ENCODE assay signal across 8 cellular contexts in the genomic region with DNA sequence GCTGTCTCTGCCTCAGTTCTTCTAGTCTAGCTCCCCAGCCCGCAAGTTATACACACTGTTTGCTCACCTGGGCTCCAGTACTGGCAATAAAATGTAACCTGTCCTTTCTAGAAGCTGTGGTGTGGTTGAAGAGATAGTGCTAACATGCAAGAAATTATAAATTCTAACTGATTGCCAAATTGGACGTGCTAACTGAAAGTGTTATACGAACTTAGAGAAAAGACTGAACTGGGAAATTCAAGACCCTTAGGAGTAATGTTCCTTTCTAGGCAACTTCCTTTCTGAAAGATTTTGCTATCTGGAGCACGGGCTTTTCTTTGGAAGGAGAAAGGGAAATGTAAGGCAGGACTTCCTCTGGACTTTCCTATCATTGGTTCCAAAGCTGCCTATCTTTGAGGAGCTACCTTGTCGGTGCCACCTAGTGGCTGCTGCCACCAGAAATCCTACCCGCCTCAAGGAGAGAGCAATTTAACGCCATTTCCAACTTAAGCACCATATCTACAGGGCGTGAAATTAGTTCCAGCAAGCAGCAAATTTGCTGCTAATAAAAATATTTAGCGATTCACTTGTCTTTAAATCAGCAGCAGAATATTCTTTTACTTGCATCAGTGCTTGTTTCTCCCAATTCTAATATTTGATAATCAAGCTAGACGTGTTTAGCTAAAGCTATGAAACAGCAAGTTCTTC. TPM values are rescaled to one million over a fixed set of nuclear protein-coding genes. Genes with fewer than 3 reads are reported as not detected.
DNase-seq lines count a peak whose midpoint lies in the region; ATAC-seq and TF ChIP-seq lines count a peak whose summit lies in the region.

No MANE protein-coding gene starts in this region.

- H3K27ac ChIP-seq in vagina, result no peak overlapping the region

- intact Hi-C loops in vagina (cut with DNase I), result no loop called here

- H3K4me1 ChIP-seq in NT2/D1 (ENCODE audit: insufficient read depth, insufficient read length) (no peaks in the 10 kb centered on the region), vagina (no peaks in the 10 kb centered on the region)

- DNase-seq in A172 (ENCODE audit: low spot score) (peak; percentile 80), GM12864 (ENCODE audit: low read depth) (peak; percentile 44), NT2/D1 (ENCODE audit: low read depth, low spot score) (peak; percentile 64), amniotic epithelial cell (ENCODE audit: low read depth) (peak; percentile 80), iPS-NIHi7 (ENCODE audit: extremely low spot score) (peak; percentile 77), vagina (ENCODE audit: extremely low spot score in 2 of 2) (no peak)
- peak; percentile 42 for DNase-seq in stimulated activated CD4-positive, alpha-beta T cell treated with anti-CD3 and anti-CD28 coated beads, Interleukin-4, amount 100 ng/mL, for 24 hours

- peak; percentile 75 for ATAC-seq in HG03135 (IDR thresholded peaks at IDR 0.05; ENCODE audit: unreplicated experiment)

- TF ChIP-seq CTCF in GM12864 (IDR thresholded peaks at IDR 0.05; ENCODE audit: low read depth, low read length, missing control alignments) (peak; percentile 65), vagina (IDR thresholded peaks at IDR 0.05) (peak in 1 of 3 experiments; percentile 7)

- H3K9ac ChIP-seq in NT2/D1 (ENCODE audit: insufficient read length, low read depth), result no peak overlapping the region

- H3K9me3 ChIP-seq in NT2/D1 (ENCODE audit: insufficient read depth, low read length) (0 out of 2 replicates have a peak, but pooled peaks cover 3% of the 10 kb centered on the region), vagina (no peaks in the 10 kb centered on the region)

- TF ChIP-seq POLR2A in vagina (IDR thresholded peaks at IDR 0.05), result no peak

- no peak overlapping the region for H3K4me3 ChIP-seq in GM12864 (ENCODE audit: low read depth, low read length)
- no peak overlapping the region for H3K4me3 ChIP-seq in NT2/D1 (ENCODE audit: insufficient read length, low read depth)
- H3K4me3 ChIP-seq in vagina, result no peak overlapping the region

- H3K36me3 ChIP-seq in NT2/D1 (ENCODE audit: insufficient read depth, insufficient read length, low read length) (no peaks in the 10 kb centered on the region), vagina (no peaks in the 10 kb centered on the region)

- H3K27me3 ChIP-seq in NT2/D1 (ENCODE audit: insufficient read depth, insufficient read length) (no peaks in the 10 kb centered on the region), vagina (no peaks in the 10 kb centered on the region)

RNA-seq across cellular contexts. Expression of a gene that starts 12.7 kb away (rescaled TPM):
- total RNA-seq in A172 (2014; rRNA removed; shearing (Covaris generic)), result 25.8 and 30.8 TPM in 2 replicates
- total RNA-seq in vagina, result 12.8 TPM

RNA-seq across cellular contexts. Expression of a gene that starts 40.5 kb away (rescaled TPM):
- total RNA-seq in A172 (2014; rRNA removed; shearing (Covaris generic)), result 0.12 TPM in 1 of 2 replicates, not detected in the other
- 3.4 TPM for total RNA-seq in vagina

Comparison
In these comparisons a context has a peak if more than half of its experiments do, and no peak if none do; other contexts are left out.
1. DNase-seq: peak in A172 (single experiment), GM12864 (single experiment), NT2/D1 (single experiment), amniotic epithelial cell (single experiment), iPS-NIHi7 (single experiment) and stimulated activated CD4-positive, alpha-beta T cell treated with anti-CD3 and anti-CD28 coated beads, Interleukin-4, amount 100 ng/mL, for 24 hours (single experiment); none in vagina (0 of 2).